Comparison of ENCODE assay signal across 8 cellular contexts in the genomic region with DNA sequence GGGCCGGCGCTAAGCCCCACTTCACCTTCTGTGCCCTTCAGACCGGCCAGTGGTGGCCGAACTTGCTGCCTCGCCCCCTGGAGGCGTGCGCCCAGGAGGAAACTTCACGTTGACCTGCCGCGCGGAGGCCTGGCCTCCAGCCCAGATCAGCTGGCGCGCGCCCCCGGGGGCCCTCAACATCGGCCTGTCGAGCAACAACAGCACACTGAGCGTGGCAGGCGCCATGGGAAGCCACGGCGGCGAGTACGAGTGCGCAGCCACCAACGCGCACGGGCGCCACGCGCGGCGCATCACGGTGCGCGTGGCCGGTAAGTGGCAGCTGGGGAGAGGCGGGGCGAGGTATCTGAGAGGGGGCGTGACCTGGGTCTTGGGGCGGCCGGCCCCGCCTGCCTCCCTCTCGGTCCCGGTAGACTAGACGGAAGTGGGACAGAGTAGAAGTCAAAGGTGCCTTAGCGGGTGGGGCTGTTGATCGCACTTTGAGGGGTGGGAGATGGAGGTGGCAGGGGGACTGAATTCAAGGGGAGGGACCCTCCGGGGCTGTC. TPM values are rescaled to one million over a fixed set of nuclear protein-coding genes. Genes with fewer than 3 reads are reported as not detected.
DNase-seq lines count a peak whose midpoint lies in the region; ATAC-seq, FAIRE-seq and TF ChIP-seq lines count a peak whose summit lies in the region.

No MANE protein-coding gene starts in this region.

- H3K4me1 Mint-ChIP-seq in CD8-positive, alpha-beta memory T cell: peaks cover 36 to 46% (median 37%) of the 10 kb centered on the region in 3 donors
- H3K4me1 Mint-ChIP-seq in activated CD8-positive, alpha-beta T cell treated with anti-CD3 and anti-CD28 coated beads for 36 hours (ENCODE audit: low read depth): peaks cover 39% of the 10 kb centered on the region

- peaks cover 46% of the 10 kb centered on the region for H3K27me3 ChIP-seq in CD8-positive, alpha-beta memory T cell (ENCODE audit: insufficient read depth, low read length, poor library complexity, severe bottlenecking)

- H3K4me3 ChIP-seq in CD8-positive, alpha-beta memory T cell (ENCODE audit: low read length): peak overlapping the region; percentile 69
- H3K4me3 ChIP-seq in foreskin fibroblast (ENCODE audit: low read depth in 1 of 2, low read length in 2 of 2): no peak overlapping the region

- FAIRE-seq in urothelium cell line (lab: Jason Lieb, UNC): no peak

- intact Hi-C loops in activated CD8-positive, alpha-beta T cell treated with anti-CD3 and anti-CD28 coated beads for 36 hours (cut with micrococcal nuclease): no loop called here

- H3K9me3 Mint-ChIP-seq in CD8-positive, alpha-beta memory T cell: no peaks in the 10 kb centered on the region
- H3K9me3 Mint-ChIP-seq in activated CD8-positive, alpha-beta T cell treated with anti-CD3 and anti-CD28 coated beads for 36 hours: no peaks in the 10 kb centered on the region

- ATAC-seq in HG03097 (IDR thresholded peaks at IDR 0.05; ENCODE audit: low FRiP score, unreplicated experiment): peak; percentile 42
- ATAC-seq in activated CD8-positive, alpha-beta T cell treated with anti-CD3 and anti-CD28 coated beads for 36 hours: peak; percentile 46

- TF ChIP-seq CTCF in activated CD8-positive, alpha-beta T cell treated with anti-CD3 and anti-CD28 coated beads for 36 hours (IDR thresholded peaks at IDR 0.05): no peak
- peak; percentile 3 for TF ChIP-seq CTCF in foreskin fibroblast (IDR thresholded peaks at IDR 0.05; ENCODE audit: low read depth, low read length)

- no peaks in the 10 kb centered on the region for H3K36me3 ChIP-seq in CD8-positive, alpha-beta memory T cell (ENCODE audit: insufficient read depth, low read length)

- H3K9me3 ChIP-seq in CD8-positive, alpha-beta memory T cell (ENCODE audit: low read length): no peaks in the 10 kb centered on the region

- no peak overlapping the region for H3K27ac ChIP-seq in CD8-positive, alpha-beta memory T cell (ENCODE audit: low read depth, low read length)
- no peak overlapping the region for H3K27ac ChIP-seq in caudate nucleus (ENCODE audit: low read depth, low read length)

- peak overlapping the region; percentile 78 to 93 (median 86) for H3K4me3 Mint-ChIP-seq in CD8-positive, alpha-beta memory T cell
- peak overlapping the region; percentile 68 for H3K4me3 Mint-ChIP-seq in activated CD8-positive, alpha-beta T cell treated with anti-CD3 and anti-CD28 coated beads for 36 hours

- no peaks in the 10 kb centered on the region for H3K36me3 Mint-ChIP-seq in CD8-positive, alpha-beta memory T cell
- H3K36me3 Mint-ChIP-seq in activated CD8-positive, alpha-beta T cell treated with anti-CD3 and anti-CD28 coated beads for 36 hours (ENCODE audit: low read depth): no peaks in the 10 kb centered on the region

- peak; percentile 57 to 84 (median 71) for DNase-seq in CD8-positive, alpha-beta memory T cell
- DNase-seq in activated CD8-positive, alpha-beta T cell treated with anti-CD3 and anti-CD28 coated beads for 36 hours: peak; percentile 71
- peak in 1 of 2 donors; percentile 37 for DNase-seq in foreskin fibroblast
- peak; percentile 50 for DNase-seq in stimulated activated CD4-positive, alpha-beta T cell treated with anti-CD3 and anti-CD28 coated beads, Interleukin-2, amount 100 ng/mL, for 4 hours (ENCODE audit: low read depth)
- no peak for DNase-seq in urothelium cell line (ENCODE audit: low spot score)
- no peak for DNase-seq in caudate nucleus (lab: John Stamatoyannopoulos, UW)
- DNase-seq in OCI-M2 (lab: John Stamatoyannopoulos, UW; ENCODE audit: unreplicated experiment): no peak

- CTCF ChIA-PET in CD8-positive, alpha-beta memory T cell (lab: Charles Lee): interaction anchor here (1.2 kb wide), 1 partner anchor 25 kb away, joined by 7 read pairs; a partner anchor contains a TSS
- CTCF ChIA-PET in activated CD8-positive, alpha-beta T cell treated with anti-CD3 and anti-CD28 coated beads for 36 hours (lab: Charles Lee): interaction anchor here (0.6 to 1.4 kb wide), 2 partner anchors 10 to 94 kb away, joined by 4 to 7 read pairs; no protein-coding TSS in a partner anchor

- H3K27me3 Mint-ChIP-seq in CD8-positive, alpha-beta memory T cell: peaks cover 36 to 42% of the 10 kb centered on the region in 2 donors
- peaks cover 55% of the 10 kb centered on the region for H3K27me3 Mint-ChIP-seq in activated CD8-positive, alpha-beta T cell treated with anti-CD3 and anti-CD28 coated beads for 36 hours

- H3K4me1 ChIP-seq in CD8-positive, alpha-beta memory T cell (ENCODE audit: insufficient read depth, low read length): peaks cover 48% of the 10 kb centered on the region

- POLR2A ChIA-PET in CD8-positive, alpha-beta memory T cell (lab: Charles Lee): no interaction called here
- POLR2A ChIA-PET in activated CD8-positive, alpha-beta T cell treated with anti-CD3 and anti-CD28 coated beads for 36 hours (lab: Charles Lee): interaction anchor here (1.4 kb wide), 1 partner anchor 9 kb away, joined by 6 read pairs; a partner anchor contains a TSS

- peak overlapping the region in 7 of 8 donors; percentile 48 to 93 (median 73) for H3K27ac Mint-ChIP-seq in CD8-positive, alpha-beta memory T cell
- no peak overlapping the region for H3K27ac Mint-ChIP-seq in activated CD8-positive, alpha-beta T cell treated with anti-CD3 and anti-CD28 coated beads for 36 hours

RNA-seq across cellular contexts. Expression of a gene that starts 5.6 kb away (rescaled TPM):
- total RNA-seq in CD8-positive, alpha-beta memory T cell: 1 to 10 TPM; 1.8 to 2.0 TPM
- polyA plus RNA-seq in CD8-positive, alpha-beta memory T cell: not detected
- total RNA-seq in activated CD8-positive, alpha-beta T cell treated with anti-CD3 and anti-CD28 coated beads for 36 hours: 1 to 10 TPM; 5.0 to 5.3 TPM

RNA-seq across cellular contexts. Expression of a gene that starts 8.6 kb away (rescaled TPM):
- under 1 TPM; 0.15 to 0.33 TPM for total RNA-seq in CD8-positive, alpha-beta memory T cell
- polyA plus RNA-seq in CD8-positive, alpha-beta memory T cell: 0.95 TPM
- under 1 TPM; 0.36 to 0.54 TPM for total RNA-seq in activated CD8-positive, alpha-beta T cell treated with anti-CD3 and anti-CD28 coated beads for 36 hours

RNA-seq across cellular contexts. Expression of a gene that starts 14.2 kb away (rescaled TPM):
- total RNA-seq in CD8-positive, alpha-beta memory T cell: 1 to 10 TPM; 5.6 to 7.3 TPM
- 0.56 TPM for polyA plus RNA-seq in CD8-positive, alpha-beta memory T cell
- total RNA-seq in activated CD8-positive, alpha-beta T cell treated with anti-CD3 and anti-CD28 coated beads for 36 hours: 1 to 10 TPM; 3.2 to 3.7 TPM

RNA-seq across cellular contexts. Expression of a gene that starts 20.4 kb away (rescaled TPM):
- total RNA-seq in CD8-positive, alpha-beta memory T cell: 10 to 100 TPM; 29.6 to 30.0 TPM
- polyA plus RNA-seq in CD8-positive, alpha-beta memory T cell: 16.1 TPM
- total RNA-seq in activated CD8-positive, alpha-beta T cell treated with anti-CD3 and anti-CD28 coated beads for 36 hours: 10 to 100 TPM in 1 of 2 experiments, 1 to 10 TPM in 1; 8.1 to 14.3 TPM

RNA-seq across cellular contexts. Expression of a gene that starts 24.5 kb away (rescaled TPM):
- 10 to 100 TPM; 65.8 to 66.8 TPM for total RNA-seq in CD8-positive, alpha-beta memory T cell
- polyA plus RNA-seq in CD8-positive, alpha-beta memory T cell: 13.1 TPM
- total RNA-seq in activated CD8-positive, alpha-beta T cell treated with anti-CD3 and anti-CD28 coated beads for 36 hours: 10 to 100 TPM; 35.5 to 37.2 TPM

Comparison
In these comparisons a context has a peak if more than half of its experiments do, and no peak if none do; other contexts are left out.
1. DNase-seq: peak in CD8-positive, alpha-beta memory T cell (5 of 5), activated CD8-positive, alpha-beta T cell treated with anti-CD3 and anti-CD28 coated beads for 36 hours (single experiment) and stimulated activated CD4-positive, alpha-beta T cell treated with anti-CD3 and anti-CD28 coated beads, Interleukin-2, amount 100 ng/mL, for 4 hours (single experiment); none in urothelium cell line (single experiment), caudate nucleus (0 of 61) and OCI-M2 (single experiment).